ENCODE assay signal across 12 cellular contexts in genomic region chr16:11315499-11315898, GRCh38. TPM values are rescaled to one million over a fixed set of nuclear protein-coding genes. Genes with fewer than 3 reads are reported as not detected.
A peak's percentile ranks its signal among the peaks of the same experiment; 100 is the strongest.
DNase-seq lines count a peak whose midpoint lies in the region; ATAC-seq, FAIRE-seq and TF ChIP-seq lines count a peak whose summit lies in the region.
"Had no signal": no experiment of that assay in that cellular context is flagged by ENCODE, and none has a peak within 500 bp of the region (broad histone marks: within the 10 kb centered on the region; RNA-seq: fewer than 3 reads in every experiment).

No MANE protein-coding gene starts in this region.

- H3K4me1 ChIP-seq in A549, result peaks cover 27% of the 10 kb centered on the region

- H3K27me3 ChIP-seq in bronchial epithelial cell (ENCODE audit: control insufficient read depth, insufficient read depth, low read length), result no peaks in the 10 kb centered on the region
- no peaks in the 10 kb centered on the region for H3K27me3 ChIP-seq in CD4-positive, alpha-beta T cell (ENCODE audit: control insufficient read depth, insufficient read depth, low read length)

- 69% methylated on average over 13 of the region's 13 CpGs for WGBS in A549 (ENCODE audit: missing lambda C conversion rate)

- no peak for TF ChIP-seq RAD21 in A549 (conservative IDR thresholded peaks at IDR 0.05 in 1 of 2, IDR thresholded peaks at IDR 0.05 in 1 of 2)

- no peak overlapping the region for H3K4me3 Mint-ChIP-seq in CD4-positive, alpha-beta T cell
- H3K4me3 Mint-ChIP-seq: natural killer cell had no signal

- H3K9me3 Mint-ChIP-seq in CD4-positive, alpha-beta T cell, result no peaks in the 10 kb centered on the region
- H3K9me3 Mint-ChIP-seq: activated T-helper 2 cell treated with anti-CD3 and anti-CD28 coated beads, Interferon-gamma antibody, Interleukin-2, Interleukin-4, amounts not matched to agents 10 μg/mL and 5 μg/mL and 100 μg/mL, durations not matched to agents 14 hours and 24 hours and 36 hours; natural killer cell had no signal

- intact Hi-C loops in CD4-positive, alpha-beta T cell (cut with DNase I, micrococcal nuclease), result no loop called here

- no peak for TF ChIP-seq EP300 in A549 (IDR thresholded peaks at IDR 0.05)

- H3K36me3 Mint-ChIP-seq in CD4-positive, alpha-beta T cell (ENCODE audit: low read depth), result no peaks in the 10 kb centered on the region
- H3K36me3 Mint-ChIP-seq: natural killer cell had no signal

- no peak overlapping the region for H3K27ac Mint-ChIP-seq in CD4-positive, alpha-beta T cell
- H3K27ac Mint-ChIP-seq: natural killer cell had no signal

- CTCF ChIA-PET in A549 (lab: Yijun Ruan, JAX), result interaction anchor here (0.6 kb wide), 1 partner anchor 41 kb away, joined by 3 read pairs; no protein-coding TSS in a partner anchor
- CTCF ChIA-PET in CD4-positive, alpha-beta T cell (lab: Charles Lee), result no interaction called here

- H3K9me3 ChIP-seq in A549, result no peaks in the 10 kb centered on the region
- H3K9me3 ChIP-seq in CD4-positive, alpha-beta T cell (ENCODE audit: control insufficient read depth, low read length), result no peaks in the 10 kb centered on the region

- POLR2A ChIA-PET in A549 (lab: Yijun Ruan, JAX), result no interaction called here
- POLR2A ChIA-PET in CD4-positive, alpha-beta T cell (lab: Charles Lee), result no interaction called here

- H3K4me3 ChIP-seq in A549, result no peak overlapping the region
- H3K4me3 ChIP-seq in bronchial epithelial cell (ENCODE audit: low read depth, low read length), result no peak overlapping the region

- no peak overlapping the region for H3K4me2 ChIP-seq in A549

- ATAC-seq in A549, result peak; percentile 39 to 48; a peak in 3 of 6 replicates
- ATAC-seq in CD4-positive, alpha-beta T cell (ENCODE audit: poor library complexity), result no peak
- no peak for ATAC-seq in GM19397 (IDR thresholded peaks at IDR 0.05; ENCODE audit: unreplicated experiment)
- ATAC-seq: natural killer cell had no signal

- H3K36me3 ChIP-seq in bronchial epithelial cell (ENCODE audit: control insufficient read depth, insufficient read depth, low read length), result no peaks in the 10 kb centered on the region

- no peaks in the 10 kb centered on the region for H3K27me3 Mint-ChIP-seq in CD4-positive, alpha-beta T cell

- H3K27ac ChIP-seq in A549, result peak overlapping the region; percentile 44 to 70; a peak in 4 of 6 replicates
- no peak overlapping the region for H3K27ac ChIP-seq in CD4-positive, alpha-beta T cell (ENCODE audit: low read depth, low read length)

- no peak for TF ChIP-seq POLR2A in A549 (IDR thresholded peaks at IDR 0.05; ENCODE audit: low read length)

- peak in 1 of 2 experiments; percentile 38 for DNase-seq in A549 (ENCODE audit: low read depth in 1 of 2, low spot score in 1 of 2)
- DNase-seq in HT1080 (ENCODE audit: low read depth), result peak; percentile 88
- no peak for DNase-seq in bronchial epithelial cell (ENCODE audit: low read depth)
- DNase-seq in kidney glomerular epithelial cell (lab: John Stamatoyannopoulos, UW), result peak; percentile 96
- no peak for DNase-seq in CD4-positive, alpha-beta T cell
- DNase-seq in stimulated activated CD4-positive, alpha-beta T cell treated with anti-CD3 and anti-CD28 coated beads, Interleukin-4, amount 100 ng/mL, for 24 hours, result no peak
- no peak for DNase-seq in NK-92 treated with Interleukin-12 subunit alpha and Interleukin-12 subunit beta, amount 100 ng/mL, for 24 hours (lab: John Stamatoyannopoulos, UW)
- DNase-seq: AML-193, natural killer cell, NCI-H1694 treated with DMSO at 0.1 percent for 48 hours had no signal

- TF ChIP-seq CTCF in A549 (IDR thresholded peaks at IDR 0.05) (no peak), bronchial epithelial cell (IDR thresholded peaks at IDR 0.05; ENCODE audit: insufficient read depth, low read length, severe bottlenecking) (peak; percentile 2)
- TF ChIP-seq CTCF in CD4-positive, alpha-beta T cell (IDR thresholded peaks at IDR 0.05), result no peak

- FAIRE-seq in A549 (lab: Jason Lieb, UNC), result no peak
- no peak for FAIRE-seq in bronchial epithelial cell (lab: Jason Lieb, UNC)

- peaks cover 36% of the 10 kb centered on the region for H3K4me1 Mint-ChIP-seq in CD4-positive, alpha-beta T cell (ENCODE audit: low read depth)

TF ChIP-seq in A549, 52 proteins besides CTCF, POLR2A, EP300 and RAD21:
- no peak for TF ChIP-seq FOXS1 (CRISPR knock-in tag; IDR thresholded peaks at IDR 0.05)
- no peak for TF ChIP-seq PHF8 (IDR thresholded peaks at IDR 0.05; ENCODE audit: borderline replicate concordance, low read depth)

RNA-seq across cellular contexts. Expression of gene RMI2, which starts 29.8 kb away (rescaled TPM):
- polyA plus RNA-seq in A549 (2011; rRNA removed) (20.3 and 24.2 TPM in 2 replicates), A549 (2017; fragmentation: RNase III; extraction: RNeasy Plus Mini Kit Qiagen cat#74134 plus additional on column Dnase treatment) (23.3 to 27.7 TPM (median 26.9 TPM) in 3 replicates)
- polyA plus RNA-seq in A549 (2012; cell fraction: cytosol; rRNA removed), result 26.4 and 29.5 TPM in 2 replicates
- polyA plus RNA-seq in A549 (2012; cell fraction: nucleus; rRNA removed), result 11.5 and 15.5 TPM in 2 replicates
- 5.7 and 7.2 TPM in 2 replicates for polyA minus RNA-seq in A549 (2011; rRNA and poly(A)+ RNA removed)
- 9.4 and 14.2 TPM in 2 replicates for total RNA-seq in HT1080 (2014; rRNA removed; shearing (Covaris generic))
- polyA plus RNA-seq in HT1080 (2015; cell fraction: cytosol; rRNA removed), result 26.9 and 28.2 TPM in 2 replicates
- 14.3 and 17.4 TPM in 2 replicates for polyA plus RNA-seq in HT1080 (2015; cell fraction: nucleus; rRNA removed)
- total RNA-seq in bronchial epithelial cell, result 2.6 and 3.8 TPM in 2 replicates
- total RNA-seq in CD4-positive, alpha-beta T cell, result 1 to 10 TPM; 1.3 to 1.5 TPM

RNA-seq across cellular contexts. Expression of gene PRM1, which starts 34.4 kb away (rescaled TPM):
- polyA plus RNA-seq in A549 (2011; rRNA removed) (not detected in 2 replicates), A549 (2017; fragmentation: RNase III; extraction: RNeasy Plus Mini Kit Qiagen cat#74134 plus additional on column Dnase treatment) (not detected in 3 replicates)
- polyA plus RNA-seq in A549 (2012; cell fraction: cytosol; rRNA removed), result not detected in 2 replicates
- polyA plus RNA-seq in A549 (2012; cell fraction: nucleus; rRNA removed), result not detected in 2 replicates
- not detected in 2 replicates for polyA minus RNA-seq in A549 (2011; rRNA and poly(A)+ RNA removed)
- not detected in 2 replicates for total RNA-seq in HT1080 (2014; rRNA removed; shearing (Covaris generic))
- not detected in 2 replicates for polyA plus RNA-seq in HT1080 (2015; cell fraction: cytosol; rRNA removed)
- polyA plus RNA-seq in HT1080 (2015; cell fraction: nucleus; rRNA removed), result not detected in 2 replicates
- not detected in 2 replicates for total RNA-seq in bronchial epithelial cell
- not detected for total RNA-seq in CD4-positive, alpha-beta T cell
- total RNA-seq: activated T-helper 2 cell treated with anti-CD3 and anti-CD28 coated beads, Interferon-gamma antibody, Interleukin-2, Interleukin-4, amounts not matched to agents 10 μg/mL and 5 μg/mL and 100 μg/mL, durations not matched to agents 14 hours and 24 hours and 36 hours; natural killer cell had no signal

RNA-seq across cellular contexts. Expression of gene PRM2, which starts 39.2 kb away (rescaled TPM):
- polyA plus RNA-seq in A549 (2011; rRNA removed) (not detected in 2 replicates), A549 (2017; fragmentation: RNase III; extraction: RNeasy Plus Mini Kit Qiagen cat#74134 plus additional on column Dnase treatment) (not detected in 3 replicates)
- not detected in 2 replicates for polyA plus RNA-seq in A549 (2012; cell fraction: cytosol; rRNA removed)
- polyA plus RNA-seq in A549 (2012; cell fraction: nucleus; rRNA removed), result not detected in 2 replicates
- polyA minus RNA-seq in A549 (2011; rRNA and poly(A)+ RNA removed), result not detected in 2 replicates
- total RNA-seq in HT1080 (2014; rRNA removed; shearing (Covaris generic)), result not detected in 2 replicates
- not detected in 2 replicates for polyA plus RNA-seq in HT1080 (2015; cell fraction: cytosol; rRNA removed)
- not detected in 2 replicates for polyA plus RNA-seq in HT1080 (2015; cell fraction: nucleus; rRNA removed)
- total RNA-seq in bronchial epithelial cell, result not detected in 2 replicates
- not detected for total RNA-seq in CD4-positive, alpha-beta T cell
- total RNA-seq: activated T-helper 2 cell treated with anti-CD3 and anti-CD28 coated beads, Interferon-gamma antibody, Interleukin-2, Interleukin-4, amounts not matched to agents 10 μg/mL and 5 μg/mL and 100 μg/mL, durations not matched to agents 14 hours and 24 hours and 36 hours; natural killer cell had no signal

RNA-seq across cellular contexts. Expression of gene PRM3, which starts 42.1 kb away (rescaled TPM):
- not detected in 2 replicates for polyA plus RNA-seq in A549 (2011; rRNA removed)
- not detected in 2 replicates for polyA plus RNA-seq in A549 (2012; cell fraction: cytosol; rRNA removed)
- not detected in 2 replicates for polyA plus RNA-seq in A549 (2012; cell fraction: nucleus; rRNA removed)
- not detected in 3 replicates for polyA plus RNA-seq in A549 (2017; fragmentation: RNase III; extraction: RNeasy Plus Mini Kit Qiagen cat#74134 plus additional on column Dnase treatment)
- polyA minus RNA-seq in A549 (2011; rRNA and poly(A)+ RNA removed), result not detected in 2 replicates
- not detected in 2 replicates for total RNA-seq in HT1080 (2014; rRNA removed; shearing (Covaris generic))
- not detected in 2 replicates for polyA plus RNA-seq in HT1080 (2015; cell fraction: cytosol; rRNA removed)
- not detected in 2 replicates for polyA plus RNA-seq in HT1080 (2015; cell fraction: nucleus; rRNA removed)
- not detected in 2 replicates for total RNA-seq in bronchial epithelial cell
- total RNA-seq in CD4-positive, alpha-beta T cell, result not detected
- total RNA-seq: activated T-helper 2 cell treated with anti-CD3 and anti-CD28 coated beads, Interferon-gamma antibody, Interleukin-2, Interleukin-4, amounts not matched to agents 10 μg/mL and 5 μg/mL and 100 μg/mL, durations not matched to agents 14 hours and 24 hours and 36 hours; natural killer cell had no signal

RNA-seq across cellular contexts. Expression of gene TNP2, which starts 46.4 kb away (rescaled TPM):
- polyA plus RNA-seq in A549 (2011; rRNA removed) (not detected in 2 replicates), A549 (2017; fragmentation: RNase III; extraction: RNeasy Plus Mini Kit Qiagen cat#74134 plus additional on column Dnase treatment) (not detected in 3 replicates)
- polyA plus RNA-seq in A549 (2012; cell fraction: cytosol; rRNA removed), result not detected in 2 replicates
- polyA plus RNA-seq in A549 (2012; cell fraction: nucleus; rRNA removed), result not detected in 2 replicates
- polyA minus RNA-seq in A549 (2011; rRNA and poly(A)+ RNA removed), result not detected in 2 replicates
- total RNA-seq in HT1080 (2014; rRNA removed; shearing (Covaris generic)), result not detected in 2 replicates
- polyA plus RNA-seq in HT1080 (2015; cell fraction: cytosol; rRNA removed), result not detected in 2 replicates
- not detected in 2 replicates for polyA plus RNA-seq in HT1080 (2015; cell fraction: nucleus; rRNA removed)
- not detected in 2 replicates for total RNA-seq in bronchial epithelial cell
- total RNA-seq in CD4-positive, alpha-beta T cell, result not detected
- total RNA-seq: activated T-helper 2 cell treated with anti-CD3 and anti-CD28 coated beads, Interferon-gamma antibody, Interleukin-2, Interleukin-4, amounts not matched to agents 10 μg/mL and 5 μg/mL and 100 μg/mL, durations not matched to agents 14 hours and 24 hours and 36 hours; natural killer cell had no signal

Comparison
In these comparisons a context has a peak if more than half of its experiments do, and no peak if none do; other contexts are left out.
1. ATAC-seq: peak in A549 (2 of 2); none in CD4-positive, alpha-beta T cell (single experiment) and GM19397 (single experiment).
2. DNase-seq: peak in HT1080 (single experiment) and kidney glomerular epithelial cell (single experiment); none in bronchial epithelial cell (single experiment), CD4-positive, alpha-beta T cell (0 of 10), stimulated activated CD4-positive, alpha-beta T cell treated with anti-CD3 and anti-CD28 coated beads, Interleukin-4, amount 100 ng/mL, for 24 hours (single experiment) and NK-92 treated with Interleukin-12 subunit alpha and Interleukin-12 subunit beta, amount 100 ng/mL, for 24 hours (single experiment).